Comparison of ENCODE assay signal across 9 cellular contexts in the genomic region with DNA sequence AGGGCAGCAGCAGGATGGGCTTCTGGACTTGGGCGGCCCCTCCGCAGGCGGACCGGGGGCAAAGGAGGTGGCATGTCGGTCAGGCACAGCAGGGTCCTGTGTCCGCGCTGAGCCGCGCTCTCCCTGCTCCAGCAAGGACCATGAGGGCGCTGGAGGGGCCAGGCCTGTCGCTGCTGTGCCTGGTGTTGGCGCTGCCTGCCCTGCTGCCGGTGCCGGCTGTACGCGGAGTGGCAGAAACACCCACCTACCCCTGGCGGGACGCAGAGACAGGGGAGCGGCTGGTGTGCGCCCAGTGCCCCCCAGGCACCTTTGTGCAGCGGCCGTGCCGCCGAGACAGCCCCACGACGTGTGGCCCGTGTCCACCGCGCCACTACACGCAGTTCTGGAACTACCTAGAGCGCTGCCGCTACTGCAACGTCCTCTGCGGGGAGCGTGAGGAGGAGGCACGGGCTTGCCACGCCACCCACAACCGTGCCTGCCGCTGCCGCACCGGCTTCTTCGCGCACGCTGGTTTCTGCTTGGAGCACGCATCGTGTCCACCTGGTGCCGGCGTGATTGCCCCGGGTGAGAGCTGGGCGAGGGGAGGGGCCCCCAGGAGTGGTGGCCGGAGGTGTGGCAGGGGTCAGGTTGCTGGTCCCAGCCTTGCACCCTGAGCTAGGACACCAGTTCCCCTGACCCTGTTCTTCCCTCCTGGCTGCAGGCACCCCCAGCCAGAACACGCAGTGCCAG. TPM values are rescaled to one million over a fixed set of nuclear protein-coding genes. Genes with fewer than 3 reads are reported as not detected.
DNase-seq lines count a peak whose midpoint lies in the region; ATAC-seq and TF ChIP-seq lines count a peak whose summit lies in the region.
"Had no signal": no experiment of that assay in that cellular context is flagged by ENCODE, and none has a peak within 500 bp of the region (broad histone marks: within the 10 kb centered on the region; RNA-seq: fewer than 3 reads in every experiment).

A gene with protein sequence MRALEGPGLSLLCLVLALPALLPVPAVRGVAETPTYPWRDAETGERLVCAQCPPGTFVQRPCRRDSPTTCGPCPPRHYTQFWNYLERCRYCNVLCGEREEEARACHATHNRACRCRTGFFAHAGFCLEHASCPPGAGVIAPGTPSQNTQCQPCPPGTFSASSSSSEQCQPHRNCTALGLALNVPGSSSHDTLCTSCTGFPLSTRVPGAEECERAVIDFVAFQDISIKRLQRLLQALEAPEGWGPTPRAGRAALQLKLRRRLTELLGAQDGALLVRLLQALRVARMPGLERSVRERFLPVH (plus strand): TSS at position 25 of the 729 bp plus-strand sequence. CDS start 116 bp downstream, at position 141.

- no peak for TF ChIP-seq CTCF in CD8-positive, alpha-beta T cell (IDR thresholded peaks at IDR 0.05)
- TF ChIP-seq CTCF in WTC11 (IDR thresholded peaks at IDR 0.05) (no peak), esophagus squamous epithelium (IDR thresholded peaks at IDR 0.05) (no peak), ovary (IDR thresholded peaks at IDR 0.05) (no peak), GM13976 (IDR thresholded peaks at IDR 0.05; ENCODE audit: borderline replicate concordance, control extremely low read depth, extremely low read depth, insufficient read depth, missing control alignments) (no peak), CD14-positive monocyte (IDR thresholded peaks at IDR 0.05) (no peak)

- H3K9me3 Mint-ChIP-seq in CD8-positive, alpha-beta T cell: no peaks in the 10 kb centered on the region
- H3K9me3 Mint-ChIP-seq in WTC11 (no peaks in the 10 kb centered on the region), CD14-positive monocyte (no peaks in the 10 kb centered on the region)

- peak within 1 kb of the TSS; percentile 49 for H3K4me3 ChIP-seq in CD8-positive, alpha-beta T cell (ENCODE audit: low read depth, low read length)
- H3K4me3 ChIP-seq in esophagus squamous epithelium (peak within 1 kb of the TSS; percentile 9 to 59 (median 29)), ovary (no peak within 1 kb of the TSS)

- peak; percentile 41 for ATAC-seq in CD8-positive, alpha-beta T cell
- ATAC-seq in WTC11 (peak; percentile 0; the same call in 1 of the 2 replicates), GM21825 (IDR thresholded peaks at IDR 0.05; ENCODE audit: unreplicated experiment) (no peak)

- in situ Hi-C loops in GM13976 (cut with MboI; ENCODE audit: low sequenced_read_pairs, unreplicated experiment): no loop called here

- CTCF ChIA-PET in CD8-positive, alpha-beta T cell (lab: Charles Lee): interaction anchor here (0.6 to 1.1 kb wide), 3 partner anchors 11 to 90 kb away, joined by 3 to 4 read pairs (median 3); a partner anchor contains a TSS
- CTCF ChIA-PET in WTC11 (lab: Charles Lee): interaction anchor here (0.9 to 3.4 kb wide), 7 partner anchors 10 to 159 kb away, joined by 3 to 19 read pairs (median 4); a partner anchor contains a TSS

- TF ChIP-seq POLR2A in esophagus squamous epithelium (IDR thresholded peaks at IDR 0.05): no peak
- TF ChIP-seq POLR2A in ovary (IDR thresholded peaks at IDR 0.05): no peak

- intact Hi-C loops in CD8-positive, alpha-beta T cell (cut with DNase I, micrococcal nuclease): no loop called here
- intact Hi-C loops in esophagus squamous epithelium (cut with DNase I) (no loop called here), ovary (cut with DNase I) (no loop called here), CD14-positive monocyte (cut with micrococcal nuclease) (no loop called here)

- H3K4me1 Mint-ChIP-seq in CD8-positive, alpha-beta T cell (ENCODE audit: low read depth): peaks cover 14% of the 10 kb centered on the region
- H3K4me1 Mint-ChIP-seq in WTC11 (peaks cover 7% of the 10 kb centered on the region), CD14-positive monocyte (peaks cover 16% of the 10 kb centered on the region)

- H3K27ac ChIP-seq in CD8-positive, alpha-beta T cell (ENCODE audit: low read depth, low read length): no peak within 1 kb of the TSS
- H3K27ac ChIP-seq in esophagus squamous epithelium (peak within 1 kb of the TSS; percentile 22 to 63 (median 44)), ovary (no peak within 1 kb of the TSS)

- no peak for DNase-seq in CD8-positive, alpha-beta T cell
- DNase-seq in WTC11 (ENCODE audit: low spot score): no peak
- no peak for DNase-seq in esophagus squamous epithelium (lab: John Stamatoyannopoulos, UW)
- peak in 3 of 5 donors; percentile 18 to 47 (median 29) for DNase-seq in ovary
- DNase-seq in GM13976 (ENCODE audit: low spot score): no peak
- DNase-seq in NCI-H187 (lab: John Stamatoyannopoulos, UW): no peak
- no peak for DNase-seq in CD14-positive monocyte (ENCODE audit: low spot score)
- DNase-seq: effector CD4-positive, alpha-beta T cell had no signal

- H3K27ac Mint-ChIP-seq in CD8-positive, alpha-beta T cell: peak within 1 kb of the TSS; percentile 28
- H3K27ac Mint-ChIP-seq in WTC11 (peak within 1 kb of the TSS; percentile 45; the same call in 1 of the 2 replicates), CD14-positive monocyte (no peak within 1 kb of the TSS)

- peak within 1 kb of the TSS; percentile 54 for H3K4me3 Mint-ChIP-seq in CD8-positive, alpha-beta T cell
- H3K4me3 Mint-ChIP-seq in WTC11 (peak within 1 kb of the TSS; percentile 53), CD14-positive monocyte (peak within 1 kb of the TSS in 1 of 2 donors; percentile 57)

- no peak for TF ChIP-seq EP300 in ovary (IDR thresholded peaks at IDR 0.05)

- H3K36me3 Mint-ChIP-seq in CD8-positive, alpha-beta T cell: peaks cover 2% of the 10 kb centered on the region
- H3K36me3 Mint-ChIP-seq in WTC11 (peaks cover 14% of the 10 kb centered on the region), CD14-positive monocyte (peaks cover 5 to 11% of the 10 kb centered on the region in 2 donors)

- H3K36me3 ChIP-seq in CD8-positive, alpha-beta T cell (ENCODE audit: insufficient read depth, low read length): no peaks in the 10 kb centered on the region
- H3K36me3 ChIP-seq in esophagus squamous epithelium: peaks cover 0 to 11% (median 0%) of the 10 kb centered on the region in 3 donors
- no peaks in the 10 kb centered on the region for H3K36me3 ChIP-seq in ovary

- H3K9me3 ChIP-seq in CD8-positive, alpha-beta T cell (ENCODE audit: low read length): no peaks in the 10 kb centered on the region
- H3K9me3 ChIP-seq in esophagus squamous epithelium: no peaks in the 10 kb centered on the region
- H3K9me3 ChIP-seq in ovary: no peaks in the 10 kb centered on the region

- H3K27me3 ChIP-seq in CD8-positive, alpha-beta T cell (ENCODE audit: insufficient read depth, low read length): no peaks in the 10 kb centered on the region
- no peaks in the 10 kb centered on the region for H3K27me3 ChIP-seq in esophagus squamous epithelium
- H3K27me3 ChIP-seq in ovary: no peaks in the 10 kb centered on the region

- WGBS in esophagus squamous epithelium, 2 donors: no CpG with 5 or more reads among the region's 52 CpGs
- 11 to 26% (median 15%) methylated on average over 36 to 52 of the region's 52 CpGs for WGBS in ovary, 3 donors

- no peaks in the 10 kb centered on the region for H3K27me3 Mint-ChIP-seq in CD8-positive, alpha-beta T cell (ENCODE audit: low read depth)
- peaks cover 3% of the 10 kb centered on the region; the same call in 1 of the 2 replicates for H3K27me3 Mint-ChIP-seq in WTC11 (ENCODE audit: low read depth)
- H3K27me3 Mint-ChIP-seq in CD14-positive monocyte (ENCODE audit: low read depth in 3 of 3): peaks cover 2 to 21% (median 3%) of the 10 kb centered on the region in 3 donors

- peaks cover 31% of the 10 kb centered on the region for H3K4me1 ChIP-seq in CD8-positive, alpha-beta T cell (ENCODE audit: insufficient read depth, low read length)
- H3K4me1 ChIP-seq in esophagus squamous epithelium: peaks cover 32 to 71% (median 67%) of the 10 kb centered on the region in 3 donors
- peaks cover 2% of the 10 kb centered on the region for H3K4me1 ChIP-seq in ovary (ENCODE audit: insufficient read depth)

- POLR2A ChIA-PET in CD8-positive, alpha-beta T cell (lab: Charles Lee): interaction anchor here (1.1 to 2.3 kb wide), 5 partner anchors 11 to 123 kb away, joined by 3 to 10 read pairs (median 5); a partner anchor contains a TSS
- POLR2A ChIA-PET in WTC11 (lab: Charles Lee): interaction anchor here (0.5 to 1.6 kb wide), 4 partner anchors 9 to 55 kb away, joined by 3 to 4 read pairs (median 3); a partner anchor contains a TSS

TF ChIP-seq in WTC11, 78 proteins besides CTCF, POLR2A, EP300 and RAD21 (continues in another document):
- no peak for TF ChIP-seq MYBL2 (CRISPR knock-in tag; IDR thresholded peaks at IDR 0.05)
- TF ChIP-seq, protein P1, sequence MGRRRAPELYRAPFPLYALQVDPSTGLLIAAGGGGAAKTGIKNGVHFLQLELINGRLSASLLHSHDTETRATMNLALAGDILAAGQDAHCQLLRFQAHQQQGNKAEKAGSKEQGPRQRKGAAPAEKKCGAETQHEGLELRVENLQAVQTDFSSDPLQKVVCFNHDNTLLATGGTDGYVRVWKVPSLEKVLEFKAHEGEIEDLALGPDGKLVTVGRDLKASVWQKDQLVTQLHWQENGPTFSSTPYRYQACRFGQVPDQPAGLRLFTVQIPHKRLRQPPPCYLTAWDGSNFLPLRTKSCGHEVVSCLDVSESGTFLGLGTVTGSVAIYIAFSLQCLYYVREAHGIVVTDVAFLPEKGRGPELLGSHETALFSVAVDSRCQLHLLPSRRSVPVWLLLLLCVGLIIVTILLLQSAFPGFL (CRISPR knock-in tag; IDR thresholded peaks at IDR 0.05; ENCODE audit: borderline replicate concordance): no peak
- TF ChIP-seq KAT7 (CRISPR knock-in tag; IDR thresholded peaks at IDR 0.05; ENCODE audit: borderline replicate concordance): 0 out of 2 replicates have a peak, but pooled peaks have one; percentile 26
- TF ChIP-seq, protein P2, sequence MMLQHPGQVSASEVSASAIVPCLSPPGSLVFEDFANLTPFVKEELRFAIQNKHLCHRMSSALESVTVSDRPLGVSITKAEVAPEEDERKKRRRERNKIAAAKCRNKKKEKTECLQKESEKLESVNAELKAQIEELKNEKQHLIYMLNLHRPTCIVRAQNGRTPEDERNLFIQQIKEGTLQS (CRISPR knock-in tag; conservative IDR thresholded peaks at IDR 0.05): no peak
- 0 out of 2 replicates have a peak, but pooled peaks have one; percentile 35 for TF ChIP-seq ZBTB21 (CRISPR knock-in tag; IDR thresholded peaks at IDR 0.05; ENCODE audit: borderline replicate concordance)
- 0 out of 2 replicates have a peak, but pooled peaks have one; percentile 8 for TF ChIP-seq NFYB (CRISPR knock-in tag; conservative IDR thresholded peaks at IDR 0.05; ENCODE audit: low read depth)

RNA-seq across cellular contexts. Expression of the gene that starts here (rescaled TPM):
- 1 to 10 TPM; 2.0 to 3.0 TPM for total RNA-seq in CD8-positive, alpha-beta T cell
- total RNA-seq in WTC11 (2021) (not detected in 3 replicates), esophagus squamous epithelium (10 to 100 TPM in 3 of 4 donors, 1 to 10 TPM in 1; 2.5 to 15.2 (median 10.6) TPM), ovary (1 to 10 TPM; 2.0 to 6.4 (median 4.1) TPM)
- polyA plus RNA-seq in ovary (1 to 10 TPM in 1 of 2 donors, not detected in 1; 7.0 TPM), CD14-positive monocyte (not detected)

Comparison
In these comparisons a context has a peak if more than half of its experiments do, and no peak if none do; other contexts are left out.
1. Peak in ATAC-seq in WTC11; RNA of the gene not detected or under 1 TPM.
2. DNase-seq: peak in ovary (3 of 5); none in CD8-positive, alpha-beta T cell (0 of 7), WTC11 (single experiment), esophagus squamous epithelium (single experiment), GM13976 (single experiment), NCI-H187 (0 of 2) and CD14-positive monocyte (single experiment).
3. H3K27ac ChIP-seq: peak in esophagus squamous epithelium (4 of 4); none in CD8-positive, alpha-beta T cell (single experiment) and ovary (0 of 2).
4. H3K27ac Mint-ChIP-seq: peak in CD8-positive, alpha-beta T cell (single experiment) and WTC11 (single experiment); none in CD14-positive monocyte (0 of 7).